In the genomic region with DNA sequence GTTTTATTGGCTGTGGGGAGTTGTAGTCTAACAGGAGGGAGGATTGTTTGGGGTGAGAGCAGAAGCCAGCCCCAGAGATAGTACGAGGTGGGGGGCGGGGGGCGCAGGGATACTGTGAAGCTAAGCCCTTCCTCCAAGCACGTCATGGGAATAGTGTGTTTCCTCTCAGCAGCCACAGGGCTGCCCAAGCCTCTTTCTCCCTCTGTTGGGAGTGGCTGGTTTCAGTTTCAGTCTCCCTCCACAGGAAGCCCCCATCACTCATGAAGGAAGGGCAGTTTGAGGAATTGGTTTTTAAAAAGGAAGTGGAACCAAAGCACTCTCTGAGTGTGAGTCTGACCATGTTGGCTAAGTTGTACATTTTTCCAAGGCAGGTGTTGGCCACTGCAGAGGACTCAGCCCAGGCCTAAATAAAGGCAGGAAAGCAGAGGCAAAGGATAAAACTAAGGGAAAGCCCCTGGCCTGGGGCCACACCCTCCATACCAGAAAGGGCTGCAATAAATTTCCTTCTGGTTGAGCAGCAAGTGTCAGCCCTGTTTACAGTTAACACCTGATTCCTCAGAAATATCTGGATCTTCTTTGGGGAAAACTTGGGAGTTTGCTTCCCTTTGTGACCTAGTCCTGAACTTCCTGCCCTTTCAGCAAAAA, we compare ENCODE assay signal across 8 cellular contexts. TPM values are rescaled to one million over a fixed set of nuclear protein-coding genes. Genes with fewer than 3 reads are reported as not detected.
A peak's percentile ranks its signal among the peaks of the same experiment; 100 is the strongest.
DNase-seq lines count a peak whose midpoint lies in the region; ATAC-seq and TF ChIP-seq lines count a peak whose summit lies in the region.

No MANE protein-coding gene starts in this region.

- no peak for TF ChIP-seq EP300 in sigmoid colon (IDR thresholded peaks at IDR 0.05)

- no peaks in the 10 kb centered on the region for H3K9me2 ChIP-seq in PC-3 (replicated peaks; ENCODE audit: low read length)

- no peak for TF ChIP-seq POLR2A in sigmoid colon (IDR thresholded peaks at IDR 0.05)
- no peak for TF ChIP-seq POLR2A in GM18505 (IDR thresholded peaks at IDR 0.05; ENCODE audit: borderline replicate concordance, extremely low read depth, insufficient read depth, insufficient read length)

- intact Hi-C loops in PC-3 (cut with micrococcal nuclease) (loop anchor here (5.0 kb wide), 2 partner anchors 168 to 197 kb away; a partner anchor contains a TSS), sigmoid colon (cut with DNase I) (no loop called here)

- POLR2A ChIA-PET in PC-3 (lab: Charles Lee; ENCODE audit: unreplicated experiment): no interaction called here

- peak overlapping the region; percentile 63 for H3K9ac ChIP-seq in PC-3 (ENCODE audit: low read length)

- H4K20me1 ChIP-seq in PC-3 (ENCODE audit: low read length): peaks cover 17% of the 10 kb centered on the region

- DNase-seq in GM03348 (ENCODE audit: low spot score): peak; percentile 55
- peak; percentile 56 for DNase-seq in PC-3
- DNase-seq in activated gamma-delta T cell treated with anti-CD3 and anti-CD28 coated beads, Interleukin-2, amount 50 U/mL, for 16 hours (ENCODE audit: low read depth): peak; percentile 52
- DNase-seq in cardiac muscle cell (ENCODE audit: low read depth in 1 of 2, low spot score in 1 of 2): peak; percentile 47 to 82
- DNase-seq in sigmoid colon: peak; percentile 76
- no peak for DNase-seq in NCI-H82 treated with DMSO at 0.1 percent for 48 hours (lab: John Stamatoyannopoulos, UW; ENCODE audit: unreplicated experiment)

- BruUV-seq in PC-3 (replicated peaks; lab: Mats Ljungman, UMichigan): no TSS peak

- H3K79me2 ChIP-seq in PC-3 (ENCODE audit: low read length): peaks cover 30% of the 10 kb centered on the region

- no peak overlapping the region for H2AFZ ChIP-seq in PC-3 (ENCODE audit: low read length)

- H3K4me3 ChIP-seq in PC-3 (ENCODE audit: low read length) (peak overlapping the region; percentile 25; the same call in 1 of the 2 replicates), cardiac muscle cell (no peak overlapping the region), sigmoid colon (no peak overlapping the region)

- H3K9me3 ChIP-seq in PC-3 (ENCODE audit: low read length): no peaks in the 10 kb centered on the region
- H3K9me3 ChIP-seq in cardiac muscle cell (ENCODE audit: low read depth): no peaks in the 10 kb centered on the region
- H3K9me3 ChIP-seq in sigmoid colon: no peaks in the 10 kb centered on the region

- peak overlapping the region; percentile 62 for H3K4me2 ChIP-seq in PC-3 (ENCODE audit: low read length)

- H3K36me3 ChIP-seq in PC-3 (ENCODE audit: low read depth, low read length): peaks cover 6% of the 10 kb centered on the region; the same call in 1 of the 2 replicates
- peaks cover 15% of the 10 kb centered on the region for H3K36me3 ChIP-seq in cardiac muscle cell
- peaks cover 3 to 28% (median 9%) of the 10 kb centered on the region in 4 donors for H3K36me3 ChIP-seq in sigmoid colon

- WGBS in sigmoid colon, 2 donors: 1 to 3% methylated on average over 4 of the region's 4 CpGs

- no peaks in the 10 kb centered on the region for H3K27me3 ChIP-seq in PC-3 (ENCODE audit: low read length)
- H3K27me3 ChIP-seq in cardiac muscle cell: no peaks in the 10 kb centered on the region
- H3K27me3 ChIP-seq in sigmoid colon: no peaks in the 10 kb centered on the region

- peaks cover 44% of the 10 kb centered on the region for H3K4me1 ChIP-seq in PC-3 (ENCODE audit: insufficient read depth, low read length)
- H3K4me1 ChIP-seq in cardiac muscle cell (ENCODE audit: low read depth): peaks cover 6% of the 10 kb centered on the region
- peaks cover 0 to 56% (median 45%) of the 10 kb centered on the region in 4 donors for H3K4me1 ChIP-seq in sigmoid colon

- peaks cover 19% of the 10 kb centered on the region for H3F3A ChIP-seq in PC-3 (ENCODE audit: low read length, unreplicated experiment)

- TF ChIP-seq CTCF in PC-3 (conservative IDR thresholded peaks at IDR 0.05; ENCODE audit: low read depth, low read length) (peak; percentile 43), cardiac muscle cell (IDR thresholded peaks at IDR 0.05; ENCODE audit: low read depth, low read length) (no peak), sigmoid colon (IDR thresholded peaks at IDR 0.05) (no peak)

- peak; percentile 39 for ATAC-seq in HG02678 (IDR thresholded peaks at IDR 0.05; ENCODE audit: unreplicated experiment)
- no peak; the same call in 1 of the 2 replicates for ATAC-seq in PC-3
- no peak for ATAC-seq in GM18505 (IDR thresholded peaks at IDR 0.05; ENCODE audit: unreplicated experiment)

- CTCF ChIA-PET in PC-3 (lab: Charles Lee): interaction anchor here (0.7 to 1.8 kb wide), 3 partner anchors 30 to 188 kb away, joined by 3 to 5 read pairs (median 4); no protein-coding TSS in a partner anchor

- H3K27ac ChIP-seq in PC-3 (ENCODE audit: low read length) (peak overlapping the region; percentile 92), cardiac muscle cell (peak overlapping the region; percentile 50), sigmoid colon (peak overlapping the region; percentile 46 to 71 (median 57))

RNA-seq across cellular contexts. Expression of a gene that starts 3.2 kb away (rescaled TPM):
- total RNA-seq in PC-3 (2014; rRNA removed) (40.3 and 41.1 TPM in 2 replicates), cardiac muscle cell (69.2 and 94.7 TPM in 2 replicates), sigmoid colon (10 to 100 TPM; 22.3 to 33.6 (median 29.4) TPM)
- polyA plus RNA-seq in cardiac muscle cell (70.7 and 81.5 TPM in 2 replicates), sigmoid colon (10 to 100 TPM; 35.4 to 64.6 (median 50.4) TPM)

RNA-seq across cellular contexts. Expression of a gene that starts 3.2 kb away (rescaled TPM):
- total RNA-seq in PC-3 (2014; rRNA removed) (496 and 505 TPM in 2 replicates), cardiac muscle cell (86.0 and 156 TPM in 2 replicates), sigmoid colon (10 to 100 TPM; 59.3 to 64.9 (median 62.4) TPM)
- polyA plus RNA-seq in cardiac muscle cell (134 and 185 TPM in 2 replicates), sigmoid colon (100 to 1,000 TPM; 231 to 330 (median 257) TPM)

RNA-seq across cellular contexts. Expression of a gene that starts 11.3 kb away (rescaled TPM):
- 45.7 and 55.1 TPM in 2 replicates for total RNA-seq in PC-3 (2014; rRNA removed)
- total RNA-seq in cardiac muscle cell: 15.2 and 112 TPM in 2 replicates
- 7.3 and 50.5 TPM in 2 replicates for polyA plus RNA-seq in cardiac muscle cell
- total RNA-seq in sigmoid colon: 10 to 100 TPM in 2 of 4 donors, 1 to 10 TPM in 2; 7.2 to 23.8 (median 12.9) TPM
- polyA plus RNA-seq in sigmoid colon: 10 to 100 TPM in 1 of 3 donors, 1 to 10 TPM in 2; 2.1 to 20.7 (median 5.4) TPM

RNA-seq across cellular contexts. Expression of a gene that starts 51.1 kb away (rescaled TPM):
- 310 and 369 TPM in 2 replicates for total RNA-seq in PC-3 (2014; rRNA removed)
- total RNA-seq in cardiac muscle cell: 163 and 198 TPM in 2 replicates
- 213 and 261 TPM in 2 replicates for polyA plus RNA-seq in cardiac muscle cell
- total RNA-seq in sigmoid colon: 100 to 1,000 TPM in 2 of 4 donors, 10 to 100 TPM in 2; 87.5 to 169 (median 98.2) TPM
- polyA plus RNA-seq in sigmoid colon: 100 to 1,000 TPM in 2 of 3 donors, 10 to 100 TPM in 1; 62.5 to 244 (median 115) TPM

RNA-seq across cellular contexts. Expression of a gene that starts 57.4 kb away (rescaled TPM):
- total RNA-seq in PC-3 (2014; rRNA removed): 32.3 TPM in 2 replicates
- 68.1 and 139 TPM in 2 replicates for total RNA-seq in cardiac muscle cell
- polyA plus RNA-seq in cardiac muscle cell: 33.6 and 76.5 TPM in 2 replicates
- total RNA-seq in sigmoid colon: 10 to 100 TPM in 3 of 4 donors, 1 to 10 TPM in 1; 9.6 to 26.6 (median 16.7) TPM
- polyA plus RNA-seq in sigmoid colon: 10 to 100 TPM; 12.7 to 21.0 (median 16.2) TPM
